In the genomic region with DNA sequence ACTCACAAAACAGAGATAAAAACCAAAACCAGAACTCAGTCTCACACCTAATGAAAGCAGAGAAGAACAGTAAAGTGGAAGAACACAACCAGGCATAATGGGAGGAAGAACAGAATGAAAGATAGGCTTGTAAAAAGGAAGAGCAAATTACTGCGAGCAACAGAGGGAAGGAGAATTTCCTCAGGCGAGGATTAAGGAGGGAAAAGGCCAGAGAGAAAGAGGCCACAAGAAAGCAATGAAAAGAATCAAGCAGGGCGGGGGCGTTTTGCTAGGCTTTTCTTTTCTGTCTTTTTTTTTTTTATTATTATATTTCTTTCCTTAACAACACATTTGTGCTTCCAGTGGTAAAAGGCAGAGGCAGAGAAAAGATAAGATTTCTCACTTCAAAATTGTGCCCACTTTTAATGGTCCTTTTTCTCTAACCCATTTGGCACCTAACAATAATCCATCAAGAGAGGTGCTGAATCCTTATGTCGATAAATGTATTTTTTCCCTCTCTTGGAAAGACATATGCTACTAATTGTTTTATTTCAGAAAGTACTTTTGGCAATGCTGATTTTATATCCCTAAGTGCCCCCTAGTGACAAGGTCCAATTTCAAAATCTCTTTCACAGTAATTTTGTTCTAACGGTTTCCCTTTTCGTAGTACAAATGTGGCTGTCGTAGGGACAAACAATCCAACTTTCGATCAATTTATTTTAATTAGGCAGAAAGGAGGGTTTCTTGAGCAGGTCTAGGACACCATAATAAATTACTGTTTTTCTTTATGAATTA, we compare ENCODE assay signal across 1 cellular context.
TF ChIP-seq lines count a peak whose summit lies in the region.

No MANE protein-coding gene starts in this region.

TF ChIP-seq in GM23338, 12 proteins besides CTCF, POLR2A, EP300 and RAD21 (continued from another document):
- TF ChIP-seq, protein P1, sequence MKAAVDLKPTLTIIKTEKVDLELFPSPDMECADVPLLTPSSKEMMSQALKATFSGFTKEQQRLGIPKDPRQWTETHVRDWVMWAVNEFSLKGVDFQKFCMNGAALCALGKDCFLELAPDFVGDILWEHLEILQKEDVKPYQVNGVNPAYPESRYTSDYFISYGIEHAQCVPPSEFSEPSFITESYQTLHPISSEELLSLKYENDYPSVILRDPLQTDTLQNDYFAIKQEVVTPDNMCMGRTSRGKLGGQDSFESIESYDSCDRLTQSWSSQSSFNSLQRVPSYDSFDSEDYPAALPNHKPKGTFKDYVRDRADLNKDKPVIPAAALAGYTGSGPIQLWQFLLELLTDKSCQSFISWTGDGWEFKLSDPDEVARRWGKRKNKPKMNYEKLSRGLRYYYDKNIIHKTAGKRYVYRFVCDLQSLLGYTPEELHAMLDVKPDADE (IDR thresholded peaks at IDR 0.05) = no peak
- TF ChIP-seq CREB1 (CRISPR knock-in tag; IDR thresholded peaks at IDR 0.05; ENCODE audit: low read depth) = no peak
- TF ChIP-seq ZNF114 (CRISPR knock-in tag; IDR thresholded peaks at IDR 0.05) = no peak
- TF ChIP-seq STAT1 (IDR thresholded peaks at IDR 0.05; ENCODE audit: unreplicated experiment) = no peak
- TF ChIP-seq JUNB (IDR thresholded peaks at IDR 0.05; ENCODE audit: unreplicated experiment) = no peak
- no peak for TF ChIP-seq NANOG (IDR thresholded peaks at IDR 0.05; ENCODE audit: borderline replicate concordance)
- TF ChIP-seq ZNF462 (CRISPR knock-in tag; IDR thresholded peaks at IDR 0.05) = no peak
- TF ChIP-seq POLR2AphosphoS5 (IDR thresholded peaks at IDR 0.05; ENCODE audit: low read depth) = no peak
- no peak for TF ChIP-seq ZNF331 (CRISPR knock-in tag; IDR thresholded peaks at IDR 0.05; ENCODE audit: low read depth)
- TF ChIP-seq REST (IDR thresholded peaks at IDR 0.05; ENCODE audit: unreplicated experiment) = no peak
